Comparison of ENCODE assay signal across 22 cellular contexts in genomic region chr1:38641661-38642060, GRCh38.
"Had no signal": no experiment of that assay in that cellular context is flagged by ENCODE, and none has a peak within 500 bp of the region (broad histone marks: within the 10 kb centered on the region; RNA-seq: fewer than 3 reads in every experiment).

No MANE protein-coding gene starts in this region.

- H3K27ac ChIP-seq: stomach, suprapubic skin, testis, thoracic aorta, thyroid gland, tibial artery, tibial nerve, transverse colon, upper lobe of left lung, upper lobe of right lung, uterus had no signal

- H3K27me3 ChIP-seq: stomach, testis, thyroid gland, tibial nerve, upper lobe of left lung, uterus had no signal

- DNase-seq: stimulated activated CD4-positive, alpha-beta T cell treated with anti-CD3 and anti-CD28 coated beads, Interleukin-2, amount 100 ng/mL, for 48 hours; stimulated activated CD4-positive, alpha-beta T cell treated with anti-CD3 and anti-CD28 coated beads, Interleukin-4, amount 100 ng/mL, for 1 hour; stimulated activated CD4-positive, alpha-beta T cell treated with anti-CD3 and anti-CD28 coated beads, Interleukin-4, amount 100 ng/mL, for 24 hours; stimulated activated CD4-positive, alpha-beta T cell treated with anti-CD3 and anti-CD28 coated beads, Interleukin-4, amount 100 ng/mL, for 4 hours; stimulated activated CD8-positive, alpha-beta memory T cell treated with anti-CD3 and anti-CD28 coated beads, Interleukin-4, amount 100 ng/mL, for 48 hours; stimulated activated naive B cell treated with anti-CD40 and anti-IgM and Interleukin-4, amounts not matched to agents 10 μg/mL and 1 μg/mL and 100 μg/mL, for 72 hours; stimulated activated naive CD4-positive, alpha-beta T cell; stimulated activated naive CD4-positive, alpha-beta T cell treated with Interleukin-2 at 50 U/mL for 16 hours; stimulated activated naive CD8-positive, alpha-beta T cell treated with anti-CD3 and anti-CD28 coated beads, Interleukin-15, amount 100 ng/mL, for 72 hours; stimulated activated naive CD8-positive, alpha-beta T cell treated with anti-CD3 and anti-CD28 coated beads, Interleukin-15, Interleukin-2, amounts not matched to agents 100 U/mL and 50 U/mL, for 24 hours; stomach; substantia nigra; testis; thyroid gland; tibial artery; transverse colon; upper lobe of left lung; upper lobe of right lung; uterus had no signal

- H3K4me1 ChIP-seq: stomach, suprapubic skin, testis, thyroid gland, tibial artery, tibial nerve, transverse colon, upper lobe of left lung, upper lobe of right lung, uterus had no signal

- H3K4me3 ChIP-seq: stomach, suprapubic skin, testis, thoracic aorta, thyroid gland, tibial artery, tibial nerve, transverse colon, upper lobe of left lung, upper lobe of right lung, uterus had no signal

- H3K9me3 ChIP-seq: suprapubic skin, testis, thoracic aorta, thyroid gland, tibial artery, transverse colon, upper lobe of right lung, uterus had no signal

- H3K36me3 ChIP-seq: suprapubic skin, thoracic aorta, thyroid gland, tibial artery, tibial nerve, transverse colon, upper lobe of left lung, upper lobe of right lung, uterus had no signal
